1 cellular context compared by ENCODE assay signal in genomic region chr2:11656671-11657101, GRCh38.
TF ChIP-seq lines count a peak whose summit lies in the region.

No MANE protein-coding gene starts in this region.

TF ChIP-seq in GM23338, 12 proteins besides CTCF, POLR2A, EP300 and RAD21:
- TF ChIP-seq REST (IDR thresholded peaks at IDR 0.05; ENCODE audit: unreplicated experiment) (no peak), NANOG (IDR thresholded peaks at IDR 0.05; ENCODE audit: borderline replicate concordance) (no peak), JUNB (IDR thresholded peaks at IDR 0.05; ENCODE audit: unreplicated experiment) (no peak), EZH2phosphoT487 (IDR thresholded peaks at IDR 0.05; ENCODE audit: unreplicated experiment) (no peak), ETS1 (IDR thresholded peaks at IDR 0.05) (no peak), ZNF462 (CRISPR knock-in tag; IDR thresholded peaks at IDR 0.05) (no peak), ZNF114 (CRISPR knock-in tag; IDR thresholded peaks at IDR 0.05) (no peak)
